1 cellular context compared by ENCODE assay signal in genomic region chr5:38500861-38501260, GRCh38.
TF ChIP-seq lines count a peak whose summit lies in the region.

No MANE protein-coding gene starts in this region.

TF ChIP-seq in GM23338, 12 proteins besides CTCF, POLR2A, EP300 and RAD21:
- no peak for TF ChIP-seq ETS1 (IDR thresholded peaks at IDR 0.05)
- no peak for TF ChIP-seq CREB1 (CRISPR knock-in tag; IDR thresholded peaks at IDR 0.05; ENCODE audit: low read depth)
- TF ChIP-seq REST (IDR thresholded peaks at IDR 0.05; ENCODE audit: unreplicated experiment): no peak
- no peak for TF ChIP-seq NANOG (IDR thresholded peaks at IDR 0.05; ENCODE audit: borderline replicate concordance)
- TF ChIP-seq EZH2 (IDR thresholded peaks at IDR 0.05; ENCODE audit: low read depth, unreplicated experiment): no peak
- no peak for TF ChIP-seq EZH2phosphoT487 (IDR thresholded peaks at IDR 0.05; ENCODE audit: unreplicated experiment)
- TF ChIP-seq POLR2AphosphoS5 (IDR thresholded peaks at IDR 0.05; ENCODE audit: low read depth): no peak
- no peak for TF ChIP-seq JUNB (IDR thresholded peaks at IDR 0.05; ENCODE audit: unreplicated experiment)
- no peak for TF ChIP-seq ZNF331 (CRISPR knock-in tag; IDR thresholded peaks at IDR 0.05; ENCODE audit: low read depth)
- TF ChIP-seq STAT1 (IDR thresholded peaks at IDR 0.05; ENCODE audit: unreplicated experiment): no peak
- TF ChIP-seq ZNF462 (CRISPR knock-in tag; IDR thresholded peaks at IDR 0.05): no peak
- no peak for TF ChIP-seq ZNF114 (CRISPR knock-in tag; IDR thresholded peaks at IDR 0.05)
